Comparison of ENCODE assay signal across 27 cellular contexts in genomic region chr4:22942920-22943559, GRCh38.
"Had no signal": no experiment of that assay in that cellular context is flagged by ENCODE, and none has a peak within 500 bp of the region (broad histone marks: within the 10 kb centered on the region; RNA-seq: fewer than 3 reads in every experiment).

No MANE protein-coding gene starts in this region.

- H3K4me2 ChIP-seq: PC-9 had no signal

- DNase-seq: activated CD4-positive, alpha-beta memory T cell treated with anti-CD3 and anti-CD28 coated beads for 36 hours; activated CD4-positive, alpha-beta T cell treated with anti-CD3 and anti-CD28 coated beads, Interleukin-2, amount 10 ng/mL, durations not matched to agents 7 days and 5 days; activated CD4-positive, CD25-positive, alpha-beta regulatory T cell; activated CD8-positive, alpha-beta memory T cell treated with anti-CD3 and anti-CD28 coated beads for 24 hours; activated gamma-delta T cell; activated naive CD4-positive, alpha-beta T cell treated with anti-CD3 and anti-CD28 coated beads for 36 hours; activated T-cell treated with anti-CD3 and anti-CD28 coated beads, Interleukin-2, amount 50 U/mL, for 48 hours; amygdala; MV-4-11; NCI-H1092 treated with DMSO at 0.1 percent for 48 hours; NCI-H1417 treated with DMSO at 0.1 percent for 48 hours; NCI-H1694; NCI-H2029; NCI-H2107; NCI-H345; NCI-H510A; NCI-H526 treated with DMSO at 0.1 percent for 48 hours; NCI-H82; NK-92 treated with Interleukin-12 subunit alpha and Interleukin-12 subunit beta, amount 100 ng/mL, for 24 hours; PC-9; SIG-M5; T-cell; T-helper 2 cell; T1000 had no signal

- H3K36me3 ChIP-seq: cardiac muscle cell had no signal

- H2AFZ ChIP-seq: PC-9 had no signal

- H3K27ac ChIP-seq: cardiac muscle cell, PC-9 had no signal

- H3K4me3 ChIP-seq: cardiac muscle cell, PC-9 had no signal

- H3K27me3 ChIP-seq: cardiac muscle cell had no signal

- FAIRE-seq: astrocyte, TTC549 had no signal
